ENCODE assay signal across 17 cellular contexts in genomic region chr6:89542856-89543254, GRCh38.
DNase-seq lines count a peak whose midpoint lies in the region; ATAC-seq and TF ChIP-seq lines count a peak whose summit lies in the region.
"Had no signal": no experiment of that assay in that cellular context is flagged by ENCODE, and none has a peak within 500 bp of the region (broad histone marks: within the 10 kb centered on the region; RNA-seq: fewer than 3 reads in every experiment).

No MANE protein-coding gene starts in this region.

- no peak overlapping the region for H3K27ac Mint-ChIP-seq in activated CD8-positive, alpha-beta T cell treated with anti-CD3 and anti-CD28 coated beads for 36 hours
- H3K27ac Mint-ChIP-seq in activated T-helper 1 cell treated with anti-CD3 and anti-CD28 coated beads, Interleukin-12 subunit alpha, Interleukin-12 subunit beta, Interleukin-2, Interleukin-4 antibody, amounts not matched to agents 30 ng/mL and 10 ng/mL and 1 ng/mL, durations not matched to agents 14 hours and 24 hours and 36 hours: no peak overlapping the region
- H3K27ac Mint-ChIP-seq: CD4-positive, alpha-beta memory T cell had no signal

- H3K27me3 Mint-ChIP-seq in activated CD8-positive, alpha-beta T cell treated with anti-CD3 and anti-CD28 coated beads for 36 hours: no peaks in the 10 kb centered on the region
- peaks cover 13% of the 10 kb centered on the region for H3K27me3 Mint-ChIP-seq in activated T-helper 1 cell treated with anti-CD3 and anti-CD28 coated beads, Interleukin-12 subunit alpha, Interleukin-12 subunit beta, Interleukin-2, Interleukin-4 antibody, amounts not matched to agents 30 ng/mL and 10 ng/mL and 1 ng/mL, durations not matched to agents 14 hours and 24 hours and 36 hours (ENCODE audit: insufficient read depth)

- H3K4me1 Mint-ChIP-seq in activated CD8-positive, alpha-beta T cell treated with anti-CD3 and anti-CD28 coated beads for 36 hours (ENCODE audit: low read depth): no peaks in the 10 kb centered on the region
- no peaks in the 10 kb centered on the region for H3K4me1 Mint-ChIP-seq in activated T-helper 1 cell treated with anti-CD3 and anti-CD28 coated beads, Interleukin-12 subunit alpha, Interleukin-12 subunit beta, Interleukin-2, Interleukin-4 antibody, amounts not matched to agents 30 ng/mL and 10 ng/mL and 1 ng/mL, durations not matched to agents 14 hours and 24 hours and 36 hours (ENCODE audit: low read depth)
- H3K4me1 Mint-ChIP-seq: CD4-positive, alpha-beta memory T cell had no signal

- no peak overlapping the region for H2AFZ ChIP-seq in OCI-LY3 (ENCODE audit: low read depth, low read length)

- DNase-seq in lower lobe of right lung: no peak
- no peak for DNase-seq in DMS53 (lab: John Stamatoyannopoulos, UW)
- DNase-seq in activated CD8-positive, alpha-beta T cell treated with anti-CD3 and anti-CD28 coated beads for 36 hours: no peak
- no peak for DNase-seq in inferior parietal cortex (ENCODE audit: extremely low spot score)
- no peak for DNase-seq in activated T-helper 1 cell treated with anti-CD3 and anti-CD28 coated beads, Interleukin-12 subunit alpha, Interleukin-12 subunit beta, Interleukin-2, Interleukin-4 antibody, amounts not matched to agents 30 ng/mL and 10 ng/mL and 1 ng/mL, durations not matched to agents 14 hours and 24 hours and 36 hours (ENCODE audit: low spot score)
- DNase-seq: Calu3; CD4-positive, alpha-beta memory T cell; H9; NCI-H1092; NCI-H2081 treated with DMSO at 0.1 percent for 48 hours; NCI-H2227 treated with DMSO at 0.1 percent for 48 hours; NCI-H524 treated with DMSO at 0.1 percent for 48 hours; SHP77; SK-N-SH had no signal

- H3K9ac ChIP-seq in OCI-LY3 (ENCODE audit: low read length): no peak overlapping the region
- H3K9ac ChIP-seq: SK-N-SH had no signal

- H4K20me1 ChIP-seq in OCI-LY3 (ENCODE audit: insufficient read depth, low read length): no peaks in the 10 kb centered on the region

- H3K9me3 Mint-ChIP-seq in activated CD8-positive, alpha-beta T cell treated with anti-CD3 and anti-CD28 coated beads for 36 hours: no peaks in the 10 kb centered on the region
- no peaks in the 10 kb centered on the region for H3K9me3 Mint-ChIP-seq in activated T-helper 1 cell treated with anti-CD3 and anti-CD28 coated beads, Interleukin-12 subunit alpha, Interleukin-12 subunit beta, Interleukin-2, Interleukin-4 antibody, amounts not matched to agents 30 ng/mL and 10 ng/mL and 1 ng/mL, durations not matched to agents 14 hours and 24 hours and 36 hours
- H3K9me3 Mint-ChIP-seq: CD4-positive, alpha-beta memory T cell had no signal

- no peaks in the 10 kb centered on the region for H3K79me2 ChIP-seq in OCI-LY3 (ENCODE audit: low read length)

- H3K4me3 Mint-ChIP-seq in activated CD8-positive, alpha-beta T cell treated with anti-CD3 and anti-CD28 coated beads for 36 hours: no peak overlapping the region
- no peak overlapping the region for H3K4me3 Mint-ChIP-seq in activated T-helper 1 cell treated with anti-CD3 and anti-CD28 coated beads, Interleukin-12 subunit alpha, Interleukin-12 subunit beta, Interleukin-2, Interleukin-4 antibody, amounts not matched to agents 30 ng/mL and 10 ng/mL and 1 ng/mL, durations not matched to agents 14 hours and 24 hours and 36 hours
- H3K4me3 Mint-ChIP-seq: CD4-positive, alpha-beta memory T cell; H9 had no signal

- ATAC-seq in GM18861 (IDR thresholded peaks at IDR 0.05; ENCODE audit: unreplicated experiment) (peak; percentile 9), HG02943 (IDR thresholded peaks at IDR 0.05; ENCODE audit: low read depth, unreplicated experiment) (peak; percentile 31), lower lobe of right lung (peak in 1 of 2 donors; percentile 73)
- no peak for ATAC-seq in activated CD8-positive, alpha-beta T cell treated with anti-CD3 and anti-CD28 coated beads for 36 hours

- no peaks in the 10 kb centered on the region for H3K36me3 Mint-ChIP-seq in activated CD8-positive, alpha-beta T cell treated with anti-CD3 and anti-CD28 coated beads for 36 hours (ENCODE audit: low read depth)
- H3K36me3 Mint-ChIP-seq in activated T-helper 1 cell treated with anti-CD3 and anti-CD28 coated beads, Interleukin-12 subunit alpha, Interleukin-12 subunit beta, Interleukin-2, Interleukin-4 antibody, amounts not matched to agents 30 ng/mL and 10 ng/mL and 1 ng/mL, durations not matched to agents 14 hours and 24 hours and 36 hours (ENCODE audit: low read depth): no peaks in the 10 kb centered on the region
- H3K36me3 Mint-ChIP-seq: CD4-positive, alpha-beta memory T cell had no signal

- peak overlapping the region; percentile 16 for H3K4me2 ChIP-seq in OCI-LY3 (ENCODE audit: low read length)
- H3K4me2 ChIP-seq: SK-N-SH had no signal

- TF ChIP-seq CTCF in OCI-LY3 (IDR thresholded peaks at IDR 0.05; ENCODE audit: low read depth, low read length) (no peak), lower lobe of right lung (IDR thresholded peaks at IDR 0.05) (no peak)
- TF ChIP-seq CTCF in activated CD8-positive, alpha-beta T cell treated with anti-CD3 and anti-CD28 coated beads for 36 hours (IDR thresholded peaks at IDR 0.05): no peak

- 0 out of 2 replicates have a peak, but pooled peaks cover 8% of the 10 kb centered on the region for H3K27me3 ChIP-seq in OCI-LY3 (ENCODE audit: low read depth, low read length)
- H3K27me3 ChIP-seq in lower lobe of right lung (ENCODE audit: low read depth): no peaks in the 10 kb centered on the region

- H3K4me3 ChIP-seq in OCI-LY3 (ENCODE audit: low read length) (no peak overlapping the region), lower lobe of right lung (peak overlapping the region; percentile 12)

- H3K36me3 ChIP-seq in OCI-LY3 (replicated peaks; ENCODE audit: low read depth, low read length): no peaks in the 10 kb centered on the region
- no peaks in the 10 kb centered on the region for H3K36me3 ChIP-seq in lower lobe of right lung

- H3K27ac ChIP-seq in OCI-LY3 (ENCODE audit: low read length): no peak overlapping the region
- no peak overlapping the region for H3K27ac ChIP-seq in lower lobe of right lung

- H3K4me1 ChIP-seq in OCI-LY3 (ENCODE audit: low read length): no peaks in the 10 kb centered on the region
- H3K4me1 ChIP-seq in lower lobe of right lung: no peaks in the 10 kb centered on the region

- intact Hi-C loops in lower lobe of right lung (cut with DNase I): no loop called here
- intact Hi-C loops in activated CD8-positive, alpha-beta T cell treated with anti-CD3 and anti-CD28 coated beads for 36 hours (cut with micrococcal nuclease): no loop called here
- intact Hi-C loops in activated T-helper 1 cell treated with anti-CD3 and anti-CD28 coated beads, Interleukin-12 subunit alpha, Interleukin-12 subunit beta, Interleukin-2, Interleukin-4 antibody, amounts not matched to agents 30 ng/mL and 10 ng/mL and 1 ng/mL, durations not matched to agents 14 hours and 24 hours and 36 hours (cut with micrococcal nuclease): no loop called here

- CTCF ChIA-PET in activated CD8-positive, alpha-beta T cell treated with anti-CD3 and anti-CD28 coated beads for 36 hours (lab: Charles Lee): no interaction called here

- POLR2A ChIA-PET in activated CD8-positive, alpha-beta T cell treated with anti-CD3 and anti-CD28 coated beads for 36 hours (lab: Charles Lee): no interaction called here

- H3K9me3 ChIP-seq in OCI-LY3 (ENCODE audit: insufficient read depth, low read length) (no peaks in the 10 kb centered on the region), lower lobe of right lung (no peaks in the 10 kb centered on the region)
- H3K9me3 ChIP-seq: SK-N-SH had no signal
